ENCODE assay signal across 2 cellular contexts in the genomic region with DNA sequence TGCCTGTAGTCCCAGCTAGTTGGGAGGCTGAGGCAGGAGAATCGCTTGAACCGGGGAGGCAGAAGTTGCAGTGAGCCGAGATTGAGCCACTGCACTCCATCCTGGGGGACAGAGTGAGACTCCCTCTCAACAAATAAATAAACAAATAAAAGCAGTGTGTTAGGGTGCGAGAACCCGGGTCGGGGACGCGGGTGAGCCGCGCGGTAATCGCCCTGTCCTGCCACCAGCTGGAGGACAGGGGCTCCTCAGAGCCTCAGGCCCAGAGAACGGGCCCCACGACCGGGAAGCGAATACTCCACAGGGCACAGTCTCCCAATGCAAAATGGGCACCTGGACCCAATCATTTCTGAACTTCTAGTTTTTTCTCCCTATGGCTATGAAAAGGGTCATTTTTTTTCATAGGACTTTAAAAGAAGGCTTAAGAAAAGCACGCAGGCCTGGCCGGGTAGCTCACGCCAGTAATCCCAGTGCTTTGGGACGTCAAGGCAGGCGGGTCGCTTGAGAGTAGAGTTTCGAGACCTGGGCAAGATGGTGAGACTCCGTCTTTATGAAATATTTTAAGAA.
TF ChIP-seq lines count a peak whose summit lies in the region.

No MANE protein-coding gene starts in this region.

TF ChIP-seq in A549, 52 proteins besides CTCF, POLR2A, EP300 and RAD21 (continued from another document):
- TF ChIP-seq, protein P1, sequence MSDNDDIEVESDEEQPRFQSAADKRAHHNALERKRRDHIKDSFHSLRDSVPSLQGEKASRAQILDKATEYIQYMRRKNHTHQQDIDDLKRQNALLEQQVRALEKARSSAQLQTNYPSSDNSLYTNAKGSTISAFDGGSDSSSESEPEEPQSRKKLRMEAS (IDR thresholded peaks at IDR 0.05): no peak
- TF ChIP-seq, protein P2, sequence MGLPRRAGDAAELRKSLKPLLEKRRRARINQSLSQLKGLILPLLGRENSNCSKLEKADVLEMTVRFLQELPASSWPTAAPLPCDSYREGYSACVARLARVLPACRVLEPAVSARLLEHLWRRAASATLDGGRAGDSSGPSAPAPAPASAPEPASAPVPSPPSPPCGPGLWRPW (IDR thresholded peaks at IDR 0.05): no peak
- TF ChIP-seq KDM1A (IDR thresholded peaks at IDR 0.05; ENCODE audit: low read depth): no peak
- no peak for TF ChIP-seq FOSB (CRISPR knock-in tag; IDR thresholded peaks at IDR 0.05)
- no peak for TF ChIP-seq EHF (CRISPR knock-in tag; IDR thresholded peaks at IDR 0.05)
- TF ChIP-seq MYC (IDR thresholded peaks at IDR 0.05; ENCODE audit: borderline replicate concordance, low read length): no peak
- no peak for TF ChIP-seq TFCP2L1 (CRISPR knock-in tag; IDR thresholded peaks at IDR 0.05)
- no peak for TF ChIP-seq FOXS1 (CRISPR knock-in tag; IDR thresholded peaks at IDR 0.05)
- TF ChIP-seq NR3C1 (IDR thresholded peaks at IDR 0.05): no peak
- no peak for TF ChIP-seq ZSCAN20 (CRISPR knock-in tag; IDR thresholded peaks at IDR 0.05)
- no peak for TF ChIP-seq HEYL (CRISPR knock-in tag; IDR thresholded peaks at IDR 0.05)
- TF ChIP-seq ESRRA (IDR thresholded peaks at IDR 0.05; ENCODE audit: borderline replicate concordance, low read length): no peak
- TF ChIP-seq RFX5 (IDR thresholded peaks at IDR 0.05): no peak

TF ChIP-seq in HCT116, 20 proteins besides CTCF, POLR2A, EP300 and RAD21 (continued from another document):
- TF ChIP-seq, protein P3, sequence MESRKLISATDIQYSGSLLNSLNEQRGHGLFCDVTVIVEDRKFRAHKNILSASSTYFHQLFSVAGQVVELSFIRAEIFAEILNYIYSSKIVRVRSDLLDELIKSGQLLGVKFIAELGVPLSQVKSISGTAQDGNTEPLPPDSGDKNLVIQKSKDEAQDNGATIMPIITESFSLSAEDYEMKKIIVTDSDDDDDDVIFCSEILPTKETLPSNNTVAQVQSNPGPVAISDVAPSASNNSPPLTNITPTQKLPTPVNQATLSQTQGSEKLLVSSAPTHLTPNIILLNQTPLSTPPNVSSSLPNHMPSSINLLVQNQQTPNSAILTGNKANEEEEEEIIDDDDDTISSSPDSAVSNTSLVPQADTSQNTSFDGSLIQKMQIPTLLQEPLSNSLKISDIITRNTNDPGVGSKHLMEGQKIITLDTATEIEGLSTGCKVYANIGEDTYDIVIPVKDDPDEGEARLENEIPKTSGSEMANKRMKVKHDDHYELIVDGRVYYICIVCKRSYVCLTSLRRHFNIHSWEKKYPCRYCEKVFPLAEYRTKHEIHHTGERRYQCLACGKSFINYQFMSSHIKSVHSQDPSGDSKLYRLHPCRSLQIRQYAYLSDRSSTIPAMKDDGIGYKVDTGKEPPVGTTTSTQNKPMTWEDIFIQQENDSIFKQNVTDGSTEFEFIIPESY (IDR thresholded peaks at IDR 0.05; ENCODE audit: extremely low read depth, insufficient replicate concordance, low read length): no peak
- TF ChIP-seq FOSL1 (IDR thresholded peaks at IDR 0.05; ENCODE audit: low read depth) (no peak), YY1 (IDR thresholded peaks at IDR 0.05; ENCODE audit: extremely low read depth, insufficient replicate concordance, low read depth, low read length) (no peak), ZFX (IDR thresholded peaks at IDR 0.05) (peak; percentile 81), TCF7L2 (IDR thresholded peaks at IDR 0.05; ENCODE audit: borderline replicate concordance, extremely low read depth, insufficient read depth, insufficient read length) (no peak)
- TF ChIP-seq, protein P1 (IDR thresholded peaks at IDR 0.05): no peak; the same call in 1 of the 2 replicates
TF ChIP-seq in HCT116: peak in this region for 1.
